Comparison of ENCODE assay signal across 17 cellular contexts in genomic region chr12:20189767-20190166, GRCh38.
DNase-seq lines count a peak whose midpoint lies in the region; ATAC-seq lines count a peak whose summit lies in the region.
"Had no signal": no experiment of that assay in that cellular context is flagged by ENCODE, and none has a peak within 500 bp of the region (broad histone marks: within the 10 kb centered on the region; RNA-seq: fewer than 3 reads in every experiment).

No MANE protein-coding gene starts in this region.

- peak overlapping the region; percentile 47 for H2BK12ac ChIP-seq in trophoblast cell (ENCODE audit: low read length)

- no peaks in the 10 kb centered on the region for H3K36me3 ChIP-seq in trophoblast cell (ENCODE audit: control insufficient read depth in 1 of 2, insufficient read depth in 2 of 2, low read length in 2 of 2)
- H3K36me3 ChIP-seq: BE2C had no signal

- no peak overlapping the region for H3K4ac ChIP-seq in trophoblast cell (ENCODE audit: low read depth, low read length)

- H2BK120ac ChIP-seq in trophoblast cell (ENCODE audit: insufficient read depth, low read length, poor library complexity): peak overlapping the region; percentile 39

- H3K14ac ChIP-seq in trophoblast cell (ENCODE audit: low read length): no peak overlapping the region

- H3K9me3 ChIP-seq in trophoblast cell (ENCODE audit: insufficient read depth, low read depth, low read length): no peaks in the 10 kb centered on the region
- H3K9me3 ChIP-seq: BE2C had no signal

- H4K12ac ChIP-seq in trophoblast cell (ENCODE audit: low read depth, low read length): no peak overlapping the region

- peaks cover 22% of the 10 kb centered on the region for H3K79me1 ChIP-seq in trophoblast cell (ENCODE audit: low read length)

- H3K27ac ChIP-seq in trophoblast cell (ENCODE audit: low read depth, low read length): peak overlapping the region; percentile 98
- H3K27ac ChIP-seq: 22Rv1 had no signal

- H3K27me3 ChIP-seq in trophoblast cell (ENCODE audit: insufficient read depth, low read length): no peaks in the 10 kb centered on the region
- H3K27me3 ChIP-seq: BE2C had no signal

- no peak overlapping the region for H4K8ac ChIP-seq in trophoblast cell (ENCODE audit: low read depth, low read length)

- DNase-seq in Right ventricle myocardium superior (no peak), Right ventricle myocardium inferior (ENCODE audit: missing footprints) (no peak), NCI-H524 (lab: John Stamatoyannopoulos, UW) (peak; percentile 59 to 88), ecto neural progenitor cell (ENCODE audit: low spot score) (peak; percentile 50), trophoblast cell (no peak), UCSD-AML1 (lab: John Stamatoyannopoulos, UW; ENCODE audit: unreplicated experiment) (no peak), left colon (no peak)
- DNase-seq in activated CD4-positive, CD25-positive, alpha-beta regulatory T cell (lab: John Stamatoyannopoulos, UW): no peak
- DNase-seq: BE2C; CD4-positive, alpha-beta memory T cell; DMS79 treated with DMSO at 0.1 percent for 48 hours; KG1; NCI-H1436 treated with DMSO at 0.1 percent for 48 hours; NCI-H510A treated with DMSO at 0.1 percent for 48 hours; SIG-M5 had no signal

- peak overlapping the region; percentile 46 for H3K4me2 ChIP-seq in trophoblast cell (ENCODE audit: low read length)

- no peak overlapping the region for H3K23ac ChIP-seq in trophoblast cell (ENCODE audit: low read length)

- H2AK5ac ChIP-seq in trophoblast cell (ENCODE audit: low read length): no peak overlapping the region

- H3K18ac ChIP-seq in trophoblast cell (ENCODE audit: low read length): no peak overlapping the region

- no peak overlapping the region for H3K4me3 ChIP-seq in trophoblast cell (ENCODE audit: low read depth, low read length)

- intact Hi-C loops in Right ventricle myocardium superior (cut with DNase I) (no loop called here), Right ventricle myocardium inferior (cut with DNase I) (no loop called here), left colon (cut with DNase I, micrococcal nuclease) (no loop called here)

- ATAC-seq in Right ventricle myocardium superior (ENCODE audit: poor library complexity): peak; percentile 56
- ATAC-seq in Right ventricle myocardium inferior: no peak
- no peak for ATAC-seq in left colon
- ATAC-seq: HCT116 had no signal

- no peaks in the 10 kb centered on the region for H3K79me2 ChIP-seq in trophoblast cell (ENCODE audit: control insufficient read depth, insufficient read depth, low read length, poor library complexity)

- H2AFZ ChIP-seq in trophoblast cell (ENCODE audit: insufficient read depth, low read length, poor library complexity): no peak overlapping the region

- no peak overlapping the region for H3K9ac ChIP-seq in trophoblast cell (ENCODE audit: low read length)

- peak overlapping the region; percentile 61 for H2BK5ac ChIP-seq in trophoblast cell (ENCODE audit: low read depth, low read length, poor library complexity)

- peaks cover 11 to 12% of the 10 kb centered on the region in 2 experiments for H3K4me1 ChIP-seq in trophoblast cell (ENCODE audit: control insufficient read depth in 1 of 2, insufficient read depth in 2 of 2, low read length in 2 of 2)
- H3K4me1 ChIP-seq: BE2C had no signal

- no CpG with 5 or more reads among the region's 2 CpGs for WGBS in trophoblast cell (ENCODE audit: extremely low coverage, insufficient coverage, insufficient read length)

- H4K91ac ChIP-seq in trophoblast cell (ENCODE audit: low read depth, low read length): no peak overlapping the region

Comparison
In these comparisons a context has a peak if more than half of its experiments do, and no peak if none do; other contexts are left out.
1. DNase-seq: peak in NCI-H524 (2 of 2) and ecto neural progenitor cell (single experiment); none in Right ventricle myocardium superior (single experiment), Right ventricle myocardium inferior (single experiment), trophoblast cell (0 of 2), UCSD-AML1 (single experiment), activated CD4-positive, CD25-positive, alpha-beta regulatory T cell (0 of 4) and left colon (0 of 2).